In the genomic region with DNA sequence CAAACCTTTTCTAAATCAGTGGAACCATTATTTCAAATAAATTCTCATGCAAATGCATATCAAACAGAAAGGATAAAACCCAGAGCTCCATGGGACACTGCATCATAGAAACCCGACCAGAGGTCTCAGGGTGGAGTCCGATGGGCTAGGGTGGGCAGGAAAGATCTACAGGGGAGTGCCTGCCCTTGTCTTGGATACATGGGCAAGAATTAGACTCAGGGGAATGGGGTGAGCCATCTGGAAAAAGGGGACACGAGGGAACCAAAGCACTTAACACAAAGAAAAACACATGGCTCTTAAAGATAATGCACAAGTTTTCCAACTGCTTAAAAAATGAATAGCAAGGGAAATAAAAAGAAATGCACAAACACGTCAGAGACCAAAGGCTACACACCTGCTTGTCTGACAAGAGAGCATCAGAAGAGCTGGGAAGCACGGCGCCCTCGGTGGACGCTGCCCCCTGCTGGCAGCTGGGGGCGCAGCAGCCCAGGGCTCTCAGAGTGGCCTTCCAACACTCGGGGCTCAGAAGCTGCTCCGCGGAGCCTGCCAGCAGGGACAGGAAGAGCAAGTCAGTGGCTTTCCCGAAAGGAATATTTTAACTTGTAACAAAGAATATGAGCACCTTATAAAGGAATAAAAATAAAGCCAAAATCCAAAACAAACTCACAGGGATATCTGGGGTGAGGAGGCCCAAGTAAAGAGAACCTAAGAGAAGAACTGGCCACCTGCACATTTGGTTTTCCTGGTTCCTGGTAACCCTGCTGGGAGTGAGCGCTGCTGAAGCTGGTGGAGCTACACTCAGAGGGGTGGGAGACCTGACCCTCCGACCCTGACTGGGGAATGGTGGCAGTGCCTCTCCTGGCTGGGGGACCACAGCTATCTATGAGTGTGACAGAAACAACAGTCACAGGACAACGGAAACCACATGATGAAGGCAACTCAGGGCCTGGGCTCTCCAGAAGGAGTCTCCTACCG, we compare ENCODE assay signal across 8 cellular contexts. TPM values are rescaled to one million over a fixed set of nuclear protein-coding genes. Genes with fewer than 3 reads are reported as not detected.
DNase-seq lines count a peak whose midpoint lies in the region; ATAC-seq and TF ChIP-seq lines count a peak whose summit lies in the region.

No MANE protein-coding gene starts in this region.

- DNase-seq in ELF-1 (ENCODE audit: low read depth, low spot score) (peak; percentile 94), SKM-1 treated with dmso at 0.1 percent for 144 hours (lab: John Stamatoyannopoulos, UW; ENCODE audit: unreplicated experiment) (peak; percentile 24), heart right ventricle (peak; percentile 49 to 77), retina (peak; percentile 90), cerebellar nuclear complex (lab: John Stamatoyannopoulos, UW) (no peak)

- H3K27me3 ChIP-seq in heart right ventricle: no peaks in the 10 kb centered on the region

- H3K27ac Mint-ChIP-seq in activated naive CD8-positive, alpha-beta T cell: peak overlapping the region; percentile 7

- H3K4me3 ChIP-seq in heart right ventricle: no peak overlapping the region

- H3K9me3 Mint-ChIP-seq in activated naive CD8-positive, alpha-beta T cell (ENCODE audit: low read depth): no peaks in the 10 kb centered on the region

- WGBS in heart right ventricle, 2 donors: 39 to 42% methylated on average over 17 of the region's 17 CpGs

- peak; percentile 76 for ATAC-seq in GM21786 (IDR thresholded peaks at IDR 0.05; ENCODE audit: unreplicated experiment)
- peak; percentile 81 to 97 (median 94) for ATAC-seq in heart right ventricle

- peak overlapping the region in 1 of 10 donors; percentile 12 for H3K27ac ChIP-seq in heart right ventricle

- peaks cover 17% of the 10 kb centered on the region for H3K4me1 Mint-ChIP-seq in activated naive CD8-positive, alpha-beta T cell (ENCODE audit: low read depth)

- peak; percentile 100 for TF ChIP-seq CTCF in LNCAP (IDR thresholded peaks at IDR 0.05)
- TF ChIP-seq CTCF in heart right ventricle (IDR thresholded peaks at IDR 0.05): peak; percentile 98 to 100 (median 99)

- H3K4me1 ChIP-seq in heart right ventricle: peaks cover 0 to 9% (median 3%) of the 10 kb centered on the region in 9 donors

- intact Hi-C loops in heart right ventricle (cut with DNase I): loop anchor here (1.0 to 10.0 kb wide), 9 partner anchors 188 to 215 kb away; a partner anchor contains a TSS

- H3K36me3 Mint-ChIP-seq in activated naive CD8-positive, alpha-beta T cell: peaks cover 15% of the 10 kb centered on the region

- H3K36me3 ChIP-seq in heart right ventricle: peaks cover 0 to 94% (median 26%) of the 10 kb centered on the region in 9 donors

- H3K27me3 Mint-ChIP-seq in activated naive CD8-positive, alpha-beta T cell: no peaks in the 10 kb centered on the region

- H3K4me3 Mint-ChIP-seq in activated naive CD8-positive, alpha-beta T cell: no peak overlapping the region

- no peaks in the 10 kb centered on the region for H3K9me3 ChIP-seq in heart right ventricle

RNA-seq across cellular contexts. Expression of a gene that starts 54.5 kb away (rescaled TPM):
- total RNA-seq in heart right ventricle: under 1 TPM in 4 of 10 donors, not detected in 6; 0.17 to 0.38 (median 0.30) TPM
- polyA plus RNA-seq in heart right ventricle: under 1 TPM; 0.03 to 0.15 TPM

Comparison
In these comparisons a context has a peak if more than half of its experiments do, and no peak if none do; other contexts are left out.
1. DNase-seq: peak in ELF-1 (single experiment), SKM-1 treated with dmso at 0.1 percent for 144 hours (single experiment), heart right ventricle (2 of 2) and retina (single experiment); none in cerebellar nuclear complex (0 of 2).